9 cellular contexts compared by ENCODE assay signal in the genomic region with DNA sequence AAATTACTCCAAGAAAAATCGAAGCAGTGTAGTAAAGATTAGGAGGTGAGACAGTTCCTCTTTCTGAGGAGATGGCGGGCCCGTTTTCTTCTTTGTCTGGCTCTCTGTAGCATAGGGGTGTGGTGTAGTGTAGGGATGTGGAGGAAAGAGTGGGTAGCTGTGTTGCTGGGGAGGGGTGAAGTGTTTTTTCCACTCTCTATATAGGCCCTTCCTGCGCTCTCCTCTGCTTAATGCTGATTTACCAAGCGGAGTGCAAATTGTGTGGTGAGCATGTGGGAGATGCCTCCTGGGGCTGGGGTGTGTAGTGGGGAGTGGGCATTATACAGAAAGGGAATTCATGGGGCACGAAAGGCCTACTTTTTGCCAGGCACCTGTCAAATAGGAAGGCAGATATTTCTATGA.
A peak's percentile ranks its signal among the peaks of the same experiment; 100 is the strongest.
DNase-seq lines count a peak whose midpoint lies in the region; ATAC-seq, FAIRE-seq and TF ChIP-seq lines count a peak whose summit lies in the region.
"Had no signal": no experiment of that assay in that cellular context is flagged by ENCODE, and none has a peak within 500 bp of the region (broad histone marks: within the 10 kb centered on the region; RNA-seq: fewer than 3 reads in every experiment).

No MANE protein-coding gene starts in this region.

- H3K4me2 ChIP-seq in OCI-LY7 (ENCODE audit: low read length): peak overlapping the region; percentile 99
- H3K4me2 ChIP-seq in GM12878 (ENCODE audit: control insufficient read depth, insufficient read depth): peak overlapping the region; percentile 52

- peak overlapping the region; percentile 86 for H3K9ac ChIP-seq in GM12878 (ENCODE audit: control insufficient read depth, insufficient read depth, low read length)

- peaks cover 99% of the 10 kb centered on the region for H3K79me2 ChIP-seq in OCI-LY7 (ENCODE audit: insufficient read depth, low read depth, low read length)
- peaks cover 91% of the 10 kb centered on the region for H3K79me2 ChIP-seq in GM12878 (ENCODE audit: control insufficient read depth, insufficient read depth, low read length)

- TF ChIP-seq RAD21 in GM12878 (IDR thresholded peaks at IDR 0.05; ENCODE audit: insufficient read depth, low read depth, low read length): no peak

- no peak for TF ChIP-seq CTCF in OCI-LY7 (conservative IDR thresholded peaks at IDR 0.05; ENCODE audit: low read length)
- no peak for TF ChIP-seq CTCF in GM12878 (IDR thresholded peaks at IDR 0.05 in 2 of 3, conservative IDR thresholded peaks at IDR 0.05 in 1 of 3; ENCODE audit: control insufficient read depth in 2 of 3, extremely low read depth in 1 of 3, insufficient read depth in 1 of 3, low read depth in 3 of 3, low read length in 3 of 3)

- TF ChIP-seq POLR2A in GM12878 (IDR thresholded peaks at IDR 0.05; ENCODE audit: low read depth, low read length): no peak; the same call in 1 of the 2 replicates

- intact Hi-C loops in OCI-LY7 (cut with micrococcal nuclease; ENCODE audit: unreplicated experiment): loop anchor here (5.0 to 10.0 kb wide), 3 partner anchors 112 to 1090 kb away; a partner anchor contains a TSS
- intact Hi-C loops in GM12878 (cut with micrococcal nuclease; ENCODE audit: unreplicated experiment): loop anchor here (5.0 to 10.0 kb wide), 5 partner anchors 38 to 1090 kb away; a partner anchor contains a TSS

- RAD21 ChIA-PET in GM12878 (lab: Charles Lee; ENCODE audit: unreplicated experiment): interaction anchor here (0.7 to 9.9 kb wide), 12 partner anchors 9 to 1487 kb away, joined by 3 to 183 read pairs (median 32); a partner anchor contains a TSS

- in situ Hi-C loops in GM12878 (cut with MboI): no loop called here

- BruUV-seq in OCI-LY7 (replicated peaks; lab: Mats Ljungman, UMichigan) (no TSS peak), GM12878 (replicated peaks; lab: Mats Ljungman, UMichigan) (TSS peak; percentile 61)

- H3K36me3 ChIP-seq in OCI-LY7 (ENCODE audit: insufficient read depth, low read length): peaks cover 74% of the 10 kb centered on the region
- H3K36me3 ChIP-seq in GM12878 (ENCODE audit: control insufficient read depth in 2 of 2, insufficient read depth in 2 of 2, low read length in 1 of 2): peaks cover 0 to 3% of the 10 kb centered on the region in 2 experiments; a peak in 1 of 4 replicates
- H3K36me3 ChIP-seq: neutrophil had no signal

- no peak for FAIRE-seq in GM12878 (lab: Jason Lieb, UNC)
- no peak for FAIRE-seq in urothelium cell line (lab: Jason Lieb, UNC)

- peaks cover 28% of the 10 kb centered on the region; the same call in 1 of the 2 replicates for H4K20me1 ChIP-seq in OCI-LY7 (ENCODE audit: insufficient read depth, low read length)
- no peaks in the 10 kb centered on the region for H4K20me1 ChIP-seq in GM12878 (ENCODE audit: control insufficient read depth, insufficient read depth)

- SMC1A ChIA-PET in GM12878 (lab: Charles Lee; ENCODE audit: uncharacterized antibody, unreplicated experiment): interaction anchor here (1.0 to 10.8 kb wide), 11 partner anchors 9 to 93 kb away, joined by 3 to 213 read pairs (median 16); a partner anchor contains a TSS

- DNase-seq in OCI-LY7 (ENCODE audit: low spot score): peak; percentile 71
- no peak for DNase-seq in GM12878 (ENCODE audit: low read depth, low spot score)
- DNase-seq in stimulated activated naive CD4-positive, alpha-beta T cell (lab: John Stamatoyannopoulos, UW): peak; percentile 13 to 64 (median 48)
- no peak for DNase-seq in RKO (ENCODE audit: low spot score)
- DNase-seq in urothelium cell line (ENCODE audit: low spot score): no peak
- no peak for DNase-seq in NCI-H526 (lab: John Stamatoyannopoulos, UW)

- TF ChIP-seq EP300 in GM12878 (IDR thresholded peaks at IDR 0.05; ENCODE audit: borderline replicate concordance in 1 of 2, control insufficient read depth in 1 of 2, low read depth in 2 of 2, low read length in 2 of 2): peak in 1 of 2 experiments; percentile 47; a peak in 2 of 4 replicates

- H3K9me2 ChIP-seq in OCI-LY7 (ENCODE audit: insufficient read depth, low read length): no peaks in the 10 kb centered on the region

- no peaks in the 10 kb centered on the region for H3K27me3 ChIP-seq in GM12878 (replicated peaks in 1 of 2; ENCODE audit: control insufficient read depth in 2 of 2, insufficient read depth in 2 of 2, low read length in 1 of 2)
- H3K27me3 ChIP-seq: neutrophil had no signal

- peak; percentile 35 for ATAC-seq in GM21528 (IDR thresholded peaks at IDR 0.05; ENCODE audit: low FRiP score, unreplicated experiment)
- ATAC-seq in GM12878: peak; percentile 29
- ATAC-seq in GM21360 (IDR thresholded peaks at IDR 0.05; ENCODE audit: unreplicated experiment): no peak

- H3K4me3 ChIP-seq in OCI-LY7 (ENCODE audit: low read depth, low read length, poor library complexity, severe bottlenecking): peak overlapping the region; percentile 94
- H3K4me3 ChIP-seq in GM12878: peak overlapping the region; percentile 76

- H3K27ac ChIP-seq in OCI-LY7 (ENCODE audit: low read depth, low read length, poor library complexity, severe bottlenecking) (peak overlapping the region; percentile 98), GM12878 (ENCODE audit: control insufficient read depth, insufficient read depth) (peak overlapping the region; percentile 92)
- H3K27ac ChIP-seq: neutrophil had no signal

- WGBS in GM12878 (ENCODE audit: insufficient coverage, insufficient replicate concordance, low lambda C conversion rate, missing lambda C conversion rate): under 1% methylated on average over 6 of the region's 6 CpGs

- H3K4me1 ChIP-seq in OCI-LY7 (ENCODE audit: insufficient read depth, low read length, poor library complexity, severe bottlenecking) (peaks cover 72% of the 10 kb centered on the region), GM12878 (ENCODE audit: control insufficient read depth, insufficient read depth, low read length) (peaks cover 29% of the 10 kb centered on the region)

- POLR2A ChIA-PET in OCI-LY7 (lab: Charles Lee) (interaction anchor here (0.6 to 6.8 kb wide), 19 partner anchors 9 to 176 kb away, joined by 3 to 122 read pairs (median 7); no protein-coding TSS in a partner anchor), GM12878 (lab: Charles Lee) (interaction anchor here (0.7 to 10.2 kb wide), 10 partner anchors 9 to 242 kb away, joined by 3 to 137 read pairs (median 10); a partner anchor contains a TSS)

- H2AFZ ChIP-seq in OCI-LY7 (ENCODE audit: low read length): no peak overlapping the region
- H2AFZ ChIP-seq in GM12878 (ENCODE audit: control insufficient read depth, low read depth, low read length): no peak overlapping the region

- CTCF ChIA-PET in OCI-LY7 (lab: Charles Lee; ENCODE audit: unreplicated experiment): interaction anchor here (2.6 kb wide), 1 partner anchor 25 kb away, joined by 8 read pairs; no protein-coding TSS in a partner anchor
- CTCF ChIA-PET in GM12878 (lab: Yijun Ruan, JAX): interaction anchor here (1.0 to 4.6 kb wide), 12 partner anchors 12 to 140 kb away, joined by 3 to 23 read pairs (median 4); a partner anchor contains a TSS

- H3K9me3 ChIP-seq in OCI-LY7 (ENCODE audit: low read length): no peaks in the 10 kb centered on the region
- no peaks in the 10 kb centered on the region for H3K9me3 ChIP-seq in GM12878 (replicated peaks; ENCODE audit: control insufficient read depth, insufficient read depth, low read length)
- H3K9me3 ChIP-seq: neutrophil had no signal

TF ChIP-seq in GM12878, 131 proteins besides CTCF, POLR2A, EP300 and RAD21 (continues in another document):
- TF ChIP-seq, protein P1, sequence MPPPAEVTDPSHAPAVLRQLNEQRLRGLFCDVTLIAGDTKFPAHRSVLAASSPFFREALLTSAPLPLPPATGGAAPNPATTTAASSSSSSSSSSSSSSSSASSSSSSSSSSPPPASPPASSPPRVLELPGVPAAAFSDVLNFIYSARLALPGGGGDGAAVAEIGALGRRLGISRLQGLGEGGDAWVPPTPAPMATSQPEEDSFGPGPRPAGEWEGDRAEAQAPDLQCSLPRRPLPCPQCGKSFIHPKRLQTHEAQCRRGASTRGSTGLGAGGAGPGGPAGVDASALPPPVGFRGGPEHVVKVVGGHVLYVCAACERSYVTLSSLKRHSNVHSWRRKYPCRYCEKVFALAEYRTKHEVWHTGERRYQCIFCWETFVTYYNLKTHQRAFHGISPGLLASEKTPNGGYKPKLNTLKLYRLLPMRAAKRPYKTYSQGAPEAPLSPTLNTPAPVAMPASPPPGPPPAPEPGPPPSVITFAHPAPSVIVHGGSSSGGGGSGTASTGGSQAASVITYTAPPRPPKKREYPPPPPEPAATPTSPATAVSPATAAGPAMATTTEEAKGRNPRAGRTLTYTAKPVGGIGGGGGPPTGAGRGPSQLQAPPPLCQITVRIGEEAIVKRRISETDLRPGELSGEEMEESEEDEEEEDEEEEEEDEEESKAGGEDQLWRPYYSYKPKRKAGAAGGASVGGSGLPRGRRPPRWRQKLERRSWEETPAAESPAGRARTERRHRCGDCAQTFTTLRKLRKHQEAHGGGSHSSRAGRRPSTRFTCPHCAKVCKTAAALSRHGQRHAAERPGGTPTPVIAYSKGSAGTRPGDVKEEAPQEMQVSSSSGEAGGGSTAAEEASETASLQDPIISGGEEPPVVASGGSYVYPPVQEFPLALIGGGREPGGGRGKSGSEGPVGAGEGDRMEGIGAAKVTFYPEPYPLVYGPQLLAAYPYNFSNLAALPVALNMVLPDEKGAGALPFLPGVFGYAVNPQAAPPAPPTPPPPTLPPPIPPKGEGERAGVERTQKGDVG (CRISPR knock-in tag; IDR thresholded peaks at IDR 0.05): no peak
- TF ChIP-seq TARDBP (IDR thresholded peaks at IDR 0.05; ENCODE audit: borderline replicate concordance) (no peak), FOXK2 (IDR thresholded peaks at IDR 0.05) (no peak), RBBP5 (conservative IDR thresholded peaks at IDR 0.05) (no peak), SMAD5 (IDR thresholded peaks at IDR 0.05; ENCODE audit: low read depth) (peak; percentile 78)
- TF ChIP-seq, protein P2, sequence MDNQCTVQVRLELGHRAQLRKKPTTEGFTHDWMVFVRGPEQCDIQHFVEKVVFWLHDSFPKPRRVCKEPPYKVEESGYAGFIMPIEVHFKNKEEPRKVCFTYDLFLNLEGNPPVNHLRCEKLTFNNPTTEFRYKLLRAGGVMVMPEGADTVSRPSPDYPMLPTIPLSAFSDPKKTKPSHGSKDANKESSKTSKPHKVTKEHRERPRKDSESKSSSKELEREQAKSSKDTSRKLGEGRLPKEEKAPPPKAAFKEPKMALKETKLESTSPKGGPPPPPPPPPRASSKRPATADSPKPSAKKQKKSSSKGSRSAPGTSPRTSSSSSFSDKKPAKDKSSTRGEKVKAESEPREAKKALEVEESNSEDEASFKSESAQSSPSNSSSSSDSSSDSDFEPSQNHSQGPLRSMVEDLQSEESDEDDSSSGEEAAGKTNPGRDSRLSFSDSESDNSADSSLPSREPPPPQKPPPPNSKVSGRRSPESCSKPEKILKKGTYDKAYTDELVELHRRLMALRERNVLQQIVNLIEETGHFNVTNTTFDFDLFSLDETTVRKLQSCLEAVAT (IDR thresholded peaks at IDR 0.05): peak; percentile 88

Comparison
In these comparisons a context has a peak if more than half of its experiments do, and no peak if none do; other contexts are left out.
1. DNase-seq: peak in OCI-LY7 (single experiment) and stimulated activated naive CD4-positive, alpha-beta T cell (6 of 6); none in GM12878 (single experiment), RKO (single experiment), urothelium cell line (single experiment) and NCI-H526 (0 of 2).